9 cellular contexts compared by ENCODE assay signal in genomic region chr19:13959962-13960862, GRCh38. TPM values are rescaled to one million over a fixed set of nuclear protein-coding genes. Genes with fewer than 3 reads are reported as not detected.
DNase-seq lines count a peak whose midpoint lies in the region; ATAC-seq, FAIRE-seq and TF ChIP-seq lines count a peak whose summit lies in the region.
"Had no signal": no experiment of that assay in that cellular context is flagged by ENCODE, and none has a peak within 500 bp of the region (broad histone marks: within the 10 kb centered on the region; RNA-seq: fewer than 3 reads in every experiment).

No MANE protein-coding gene starts in this region.

- no peaks in the 10 kb centered on the region for H3K9me3 ChIP-seq in CD8-positive, alpha-beta T cell (ENCODE audit: low read length)
- H3K9me3 ChIP-seq in mucosa of descending colon = no peaks in the 10 kb centered on the region

- TF ChIP-seq CTCF in CD8-positive, alpha-beta T cell (IDR thresholded peaks at IDR 0.05) = peak; percentile 32
- TF ChIP-seq CTCF in astrocyte of the spinal cord (IDR thresholded peaks at IDR 0.05; ENCODE audit: low read depth, low read length) (peak; percentile 37), mucosa of descending colon (IDR thresholded peaks at IDR 0.05) (no peak)

- no peaks in the 10 kb centered on the region for H3K4me1 Mint-ChIP-seq in CD8-positive, alpha-beta T cell (ENCODE audit: low read depth)

- CTCF ChIA-PET in CD8-positive, alpha-beta T cell (lab: Charles Lee) = interaction anchor here (0.9 to 2.6 kb wide), 5 partner anchors 29 to 99 kb away, joined by 3 to 7 read pairs (median 3); no protein-coding TSS in a partner anchor

- no peak overlapping the region for H3K4me3 Mint-ChIP-seq in CD8-positive, alpha-beta T cell

- H3K27me3 ChIP-seq in CD8-positive, alpha-beta T cell (ENCODE audit: insufficient read depth, low read length) = no peaks in the 10 kb centered on the region

- H3K27me3 Mint-ChIP-seq in CD8-positive, alpha-beta T cell (ENCODE audit: low read depth) = no peaks in the 10 kb centered on the region

- FAIRE-seq in HTR-8/SVneo (lab: Jason Lieb, UNC) = no peak

- no peak overlapping the region for H3K27ac Mint-ChIP-seq in CD8-positive, alpha-beta T cell

- H3K27ac ChIP-seq in CD8-positive, alpha-beta T cell (ENCODE audit: low read depth, low read length) = no peak overlapping the region

- peaks cover 49% of the 10 kb centered on the region for H3K36me3 ChIP-seq in CD8-positive, alpha-beta T cell (ENCODE audit: insufficient read depth, low read length)
- peaks cover 12% of the 10 kb centered on the region for H3K36me3 ChIP-seq in mucosa of descending colon (ENCODE audit: low read depth)

- no peaks in the 10 kb centered on the region for H3K4me1 ChIP-seq in CD8-positive, alpha-beta T cell (ENCODE audit: insufficient read depth, low read length)
- no peaks in the 10 kb centered on the region for H3K4me1 ChIP-seq in mucosa of descending colon (ENCODE audit: low read depth)

- peak; percentile 74 for ATAC-seq in CD8-positive, alpha-beta T cell
- peak; percentile 29 for ATAC-seq in mucosa of descending colon
- ATAC-seq in HG03439 (IDR thresholded peaks at IDR 0.05; ENCODE audit: unreplicated experiment) = no peak
- no peak for ATAC-seq in HG03432 (IDR thresholded peaks at IDR 0.05; ENCODE audit: unreplicated experiment)
- ATAC-seq in HG02588 (IDR thresholded peaks at IDR 0.05; ENCODE audit: unreplicated experiment) = no peak

- in situ Hi-C loops in astrocyte of the spinal cord (cut with HindIII; ENCODE audit: low sequenced_read_pairs) = no loop called here

- peak in 5 of 7 experiments; percentile 16 to 62 (median 39) for DNase-seq in CD8-positive, alpha-beta T cell
- DNase-seq in HTR-8/SVneo (ENCODE audit: insufficient read length, low spot score) = peak; percentile 41
- DNase-seq in astrocyte of the spinal cord (ENCODE audit: low read depth, low spot score) = no peak
- DNase-seq in mucosa of descending colon = no peak
- DNase-seq in nucleus accumbens (lab: John Stamatoyannopoulos, UW) = no peak
- DNase-seq: NCI-H524 had no signal

- H3K4me3 ChIP-seq in CD8-positive, alpha-beta T cell (ENCODE audit: low read depth, low read length) = no peak overlapping the region
- H3K4me3 ChIP-seq in astrocyte of the spinal cord (ENCODE audit: low read depth, low read length) = no peak overlapping the region
- H3K4me3 ChIP-seq in mucosa of descending colon = no peak overlapping the region

- POLR2A ChIA-PET in CD8-positive, alpha-beta T cell (lab: Charles Lee) = interaction anchor here (0.7 to 0.8 kb wide), 2 partner anchors 72 to 76 kb away, joined by 3 read pairs; partner anchors contain the start of gene IL27RA

- no peaks in the 10 kb centered on the region for H3K9me3 Mint-ChIP-seq in CD8-positive, alpha-beta T cell

- intact Hi-C loops in CD8-positive, alpha-beta T cell (cut with DNase I, micrococcal nuclease) = no loop called here
- intact Hi-C loops in mucosa of descending colon (cut with DNase I, micrococcal nuclease) = no loop called here

- H3K36me3 Mint-ChIP-seq in CD8-positive, alpha-beta T cell = peaks cover 63% of the 10 kb centered on the region

RNA-seq across cellular contexts. Expression of gene DCAF15, which starts 7.9 kb away (rescaled TPM):
- total RNA-seq in CD8-positive, alpha-beta T cell = 100 to 1,000 TPM in 1 of 2 experiments, 10 to 100 TPM in 1; 86.5 to 101 TPM
- total RNA-seq in mucosa of descending colon = 10 to 100 TPM; 26.4 to 35.2 (median 34.7) TPM

RNA-seq across cellular contexts. Expression of gene PODNL1, which starts 22.0 kb away (rescaled TPM):
- total RNA-seq in CD8-positive, alpha-beta T cell = not detected
- 1 to 10 TPM; 1.7 to 3.4 (median 2.9) TPM for total RNA-seq in mucosa of descending colon

RNA-seq across cellular contexts. Expression of gene RFX1, which starts 45.9 kb away (rescaled TPM):
- total RNA-seq in CD8-positive, alpha-beta T cell = 10 to 100 TPM; 11.2 to 13.0 TPM
- total RNA-seq in mucosa of descending colon = 10 to 100 TPM; 15.8 to 17.9 (median 17.1) TPM

RNA-seq across cellular contexts. Expression of gene CC2D1A, which starts 54.2 kb away (rescaled TPM):
- 10 to 100 TPM; 11.3 to 16.0 TPM for total RNA-seq in CD8-positive, alpha-beta T cell
- 100 to 1,000 TPM in 2 of 3 donors, 10 to 100 TPM in 1; 68.4 to 118 (median 101) TPM for total RNA-seq in mucosa of descending colon

RNA-seq across cellular contexts. Expression of gene BRME1, which starts 54.3 kb away (rescaled TPM):
- total RNA-seq in CD8-positive, alpha-beta T cell = 1 to 10 TPM; 1.0 to 1.2 TPM
- 10 to 100 TPM in 2 of 3 donors, 1 to 10 TPM in 1; 5.5 to 12.9 (median 10.8) TPM for total RNA-seq in mucosa of descending colon

Comparison
In these comparisons a context has a peak if more than half of its experiments do, and no peak if none do; other contexts are left out.
1. ATAC-seq: peak in CD8-positive, alpha-beta T cell (single experiment) and mucosa of descending colon (single experiment); none in HG03439 (single experiment), HG03432 (single experiment) and HG02588 (single experiment).
2. DNase-seq: peak in CD8-positive, alpha-beta T cell (5 of 7) and HTR-8/SVneo (single experiment); none in astrocyte of the spinal cord (single experiment), mucosa of descending colon (0 of 3) and nucleus accumbens (0 of 56).